Comparison of ENCODE assay signal across 27 cellular contexts in the genomic region with DNA sequence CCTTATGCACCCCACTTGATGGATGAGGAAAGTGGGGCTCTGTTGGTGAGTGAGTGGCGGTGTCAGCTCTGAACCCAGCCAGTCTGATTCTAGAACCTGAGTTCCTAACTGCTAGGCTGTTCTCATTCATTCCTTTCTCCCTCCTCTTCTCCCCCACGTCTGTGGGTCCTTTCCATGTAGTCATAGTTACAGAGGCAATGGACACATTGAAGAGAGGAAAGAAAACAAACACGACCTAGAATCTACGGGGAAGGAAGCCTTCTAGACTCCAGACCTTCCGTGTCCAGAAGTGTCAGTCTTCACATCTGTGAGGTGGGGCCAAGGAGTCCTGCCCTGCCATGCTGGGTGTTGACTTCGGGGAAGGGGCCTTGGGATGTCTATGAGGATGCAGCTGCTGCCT.
DNase-seq lines count a peak whose midpoint lies in the region; ATAC-seq and TF ChIP-seq lines count a peak whose summit lies in the region.
"Had no signal": no experiment of that assay in that cellular context is flagged by ENCODE, and none has a peak within 500 bp of the region (broad histone marks: within the 10 kb centered on the region; RNA-seq: fewer than 3 reads in every experiment).

No MANE protein-coding gene starts in this region.

- in situ Hi-C loops in mammary epithelial cell (cut with MboI; ENCODE audit: low sequenced_read_pairs in 2 of 2) = no loop called here

- H3K9me3 Mint-ChIP-seq in neural progenitor cell = no peaks in the 10 kb centered on the region
- H3K9me3 Mint-ChIP-seq: CD4-positive, alpha-beta T cell; HFFc6; naive thymus-derived CD4-positive, alpha-beta T cell had no signal

- DNase-seq in breast epithelium (ENCODE audit: low spot score in 2 of 2) (no peak), mammary epithelial cell (no peak), choroid plexus epithelial cell (ENCODE audit: low read depth) (peak; percentile 58), neural progenitor cell (ENCODE audit: low spot score) (no peak), NCI-H524 (lab: John Stamatoyannopoulos, UW) (no peak)
- DNase-seq in stimulated activated CD4-positive, alpha-beta T cell treated with anti-CD3 and anti-CD28 coated beads, Interleukin-4, amount 100 ng/mL, for 4 hours = no peak
- DNase-seq: activated CD4-positive, alpha-beta T cell treated with anti-CD3 and anti-CD28 coated beads for 4 hours; CD4-positive, alpha-beta T cell; erythroblast; glutamatergic neuron; GM23248; HFFc6; left ventricle myocardium inferior; naive thymus-derived CD4-positive, alpha-beta T cell; NCI-H1105 treated with DMSO at 0.1 percent for 48 hours; NCI-H187 treated with DMSO at 0.1 percent for 48 hours; NCI-H69; occipital lobe; SIG-M5; stimulated activated naive CD4-positive, alpha-beta T cell; SW 1271; T-helper 9 cell had no signal

- peaks cover 72% of the 10 kb centered on the region for H3K4me1 Mint-ChIP-seq in neural progenitor cell

- no peaks in the 10 kb centered on the region for H3K36me3 ChIP-seq in breast epithelium
- no peaks in the 10 kb centered on the region for H3K36me3 ChIP-seq in mammary epithelial cell (ENCODE audit: insufficient read depth, low read length)
- H3K36me3 ChIP-seq in neural progenitor cell = no peaks in the 10 kb centered on the region
- H3K36me3 ChIP-seq in urinary bladder (ENCODE audit: insufficient read depth) = no peaks in the 10 kb centered on the region
- H3K36me3 ChIP-seq: left ventricle myocardium inferior, suprapubic skin had no signal

- no peak for ATAC-seq in GM19397 (IDR thresholded peaks at IDR 0.05; ENCODE audit: unreplicated experiment)
- ATAC-seq: naive thymus-derived CD4-positive, alpha-beta T cell; Panc1 had no signal

- CTCF ChIA-PET in mammary epithelial cell (lab: Charles Lee; ENCODE audit: low non-redundant PET) = no interaction called here

- peak overlapping the region; percentile 50 for H3K4me3 Mint-ChIP-seq in neural progenitor cell
- H3K4me3 Mint-ChIP-seq: activated naive CD8-positive, alpha-beta T cell; CD4-positive, alpha-beta T cell; HFFc6; naive thymus-derived CD4-positive, alpha-beta T cell had no signal

- H3K4me1 ChIP-seq in breast epithelium (peaks cover 0 to 5% of the 10 kb centered on the region in 2 donors), mammary epithelial cell (ENCODE audit: insufficient read depth, low read length) (peaks cover 2% of the 10 kb centered on the region), neural progenitor cell (no peaks in the 10 kb centered on the region), urinary bladder (ENCODE audit: insufficient read depth) (no peaks in the 10 kb centered on the region)
- H3K4me1 ChIP-seq: left ventricle myocardium inferior had no signal

- H3K27me3 Mint-ChIP-seq in neural progenitor cell (ENCODE audit: insufficient read depth, low read depth) = peaks cover 36% of the 10 kb centered on the region
- H3K27me3 Mint-ChIP-seq: activated naive CD8-positive, alpha-beta T cell had no signal

- TF ChIP-seq POLR2A in breast epithelium (IDR thresholded peaks at IDR 0.05) = no peak

- H3K9me3 ChIP-seq in breast epithelium (no peaks in the 10 kb centered on the region), mammary epithelial cell (replicated peaks; ENCODE audit: insufficient read depth, low read length) (no peaks in the 10 kb centered on the region), neural progenitor cell (ENCODE audit: low read depth) (no peaks in the 10 kb centered on the region)
- H3K9me3 ChIP-seq: left ventricle myocardium inferior, suprapubic skin had no signal

- H3K4me2 ChIP-seq in mammary epithelial cell (ENCODE audit: insufficient read depth, low read depth, low read length) = no peak overlapping the region
- H3K4me2 ChIP-seq in neural progenitor cell = no peak overlapping the region

- H3K36me3 Mint-ChIP-seq in neural progenitor cell = peaks cover 2% of the 10 kb centered on the region
- H3K36me3 Mint-ChIP-seq: activated naive CD8-positive, alpha-beta T cell; naive thymus-derived CD4-positive, alpha-beta T cell had no signal

- H3K4me3 ChIP-seq in breast epithelium (no peak overlapping the region), mammary epithelial cell (replicated peaks in 1 of 3; ENCODE audit: insufficient read depth in 1 of 3, low read depth in 2 of 3, low read length in 3 of 3) (no peak overlapping the region), choroid plexus epithelial cell (ENCODE audit: low read depth, low read length) (no peak overlapping the region), neural progenitor cell (no peak overlapping the region), urinary bladder (ENCODE audit: low read depth, low read length) (no peak overlapping the region)
- H3K4me3 ChIP-seq: GM23248, left ventricle myocardium inferior, suprapubic skin had no signal

- no peaks in the 10 kb centered on the region for H3K27me3 ChIP-seq in breast epithelium
- H3K27me3 ChIP-seq in mammary epithelial cell (ENCODE audit: insufficient read depth, low read length) = no peaks in the 10 kb centered on the region
- H3K27me3 ChIP-seq in neural progenitor cell = peaks cover 98% of the 10 kb centered on the region
- H3K27me3 ChIP-seq: suprapubic skin had no signal

- H3F3A ChIP-seq in neural progenitor cell (ENCODE audit: low read depth) = no peaks in the 10 kb centered on the region

- H3K27ac ChIP-seq in breast epithelium (peak overlapping the region; percentile 73 to 78), mammary epithelial cell (ENCODE audit: insufficient read depth, low read depth, low read length) (no peak overlapping the region), neural progenitor cell (no peak overlapping the region), urinary bladder (ENCODE audit: low read depth) (peak overlapping the region; percentile 61)
- H3K27ac ChIP-seq: GM23248, left ventricle myocardium inferior, suprapubic skin had no signal

- H3K27ac Mint-ChIP-seq in neural progenitor cell = peak overlapping the region; percentile 7
- H3K27ac Mint-ChIP-seq: activated naive CD8-positive, alpha-beta T cell; CD4-positive, alpha-beta T cell; HFFc6; naive thymus-derived CD4-positive, alpha-beta T cell had no signal

- H2AFZ ChIP-seq in mammary epithelial cell (ENCODE audit: low read depth, low read length) (no peak overlapping the region), neural progenitor cell (replicated peaks) (no peak overlapping the region)
- H2AFZ ChIP-seq: GM23248 had no signal

- peaks cover 2% of the 10 kb centered on the region for H4K20me1 ChIP-seq in mammary epithelial cell (ENCODE audit: insufficient read depth, low read length)
- H4K20me1 ChIP-seq in neural progenitor cell (ENCODE audit: low read depth) = peaks cover 64% of the 10 kb centered on the region

- no peak for TF ChIP-seq CTCF in breast epithelium (IDR thresholded peaks at IDR 0.05)
- no peak for TF ChIP-seq CTCF in mammary epithelial cell (conservative IDR thresholded peaks at IDR 0.05 in 1 of 2, IDR thresholded peaks at IDR 0.05 in 1 of 2; ENCODE audit: extremely low read depth in 1 of 2, insufficient read depth in 1 of 2, low read depth in 1 of 2, low read length in 2 of 2)
- TF ChIP-seq CTCF in choroid plexus epithelial cell (conservative IDR thresholded peaks at IDR 0.05; ENCODE audit: low read depth, low read length) = no peak
- no peak for TF ChIP-seq CTCF in neural progenitor cell (IDR thresholded peaks at IDR 0.05)

- 75% methylated on average over 2 of the region's 6 CpGs for WGBS in mammary epithelial cell (ENCODE audit: low coverage, missing lambda C conversion rate)
- 63% methylated on average over 6 of the region's 6 CpGs for WGBS in urinary bladder

- dilution Hi-C loops in mammary epithelial cell (cut with HindIII; ENCODE audit: low sequenced_read_pairs) = no loop called here

- H3K79me2 ChIP-seq in mammary epithelial cell (ENCODE audit: insufficient read depth, low read length) = no peaks in the 10 kb centered on the region
- H3K79me2 ChIP-seq in neural progenitor cell (ENCODE audit: low read depth) = no peaks in the 10 kb centered on the region

- no TSS peak for BruUV-seq in mammary epithelial cell (replicated peaks; lab: Mats Ljungman, UMichigan)

- intact Hi-C loops in breast epithelium (cut with DNase I; ENCODE audit: low total_unique reads) (no loop called here), mammary epithelial cell (cut with micrococcal nuclease) (loop anchor here (10.0 kb wide), 1 partner anchor 126 kb away; no protein-coding TSS in a partner anchor)

- no peak overlapping the region for H3K9ac ChIP-seq in mammary epithelial cell (ENCODE audit: insufficient read depth, low read length)
- no peak overlapping the region for H3K9ac ChIP-seq in neural progenitor cell
- H3K9ac ChIP-seq: GM23248 had no signal

Comparison
In these comparisons a context has a peak if more than half of its experiments do, and no peak if none do; other contexts are left out.
1. H3K27ac ChIP-seq: peak in breast epithelium (2 of 2) and urinary bladder (single experiment); none in mammary epithelial cell (single experiment) and neural progenitor cell (single experiment).